ENCODE assay signal across 17 cellular contexts in the genomic region with DNA sequence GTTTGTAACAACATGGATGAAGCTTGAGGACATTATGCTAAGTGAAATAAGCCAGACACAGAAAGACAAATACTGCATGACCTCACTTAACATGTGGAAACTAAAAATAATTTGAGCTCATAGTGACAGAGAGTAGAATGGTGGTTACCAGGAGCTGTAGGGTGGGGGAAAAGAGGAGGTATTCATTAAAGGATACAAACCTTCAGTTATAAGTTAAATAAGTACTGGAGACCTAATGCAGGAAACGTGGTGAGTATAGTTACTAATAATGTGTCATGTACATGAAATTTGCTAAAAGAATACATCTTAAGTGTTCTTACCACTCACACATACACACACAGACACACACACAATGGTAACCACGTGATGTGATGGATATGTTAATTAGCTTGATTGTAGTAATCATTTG.
A peak's percentile ranks its signal among the peaks of the same experiment; 100 is the strongest.
DNase-seq lines count a peak whose midpoint lies in the region; ATAC-seq, FAIRE-seq and TF ChIP-seq lines count a peak whose summit lies in the region.
"Had no signal": no experiment of that assay in that cellular context is flagged by ENCODE, and none has a peak within 500 bp of the region (broad histone marks: within the 10 kb centered on the region; RNA-seq: fewer than 3 reads in every experiment).

No MANE protein-coding gene starts in this region.

- dilution Hi-C loops in endothelial cell of umbilical vein (cut with MboI; ENCODE audit: extremely low pct_ligation_motif_present, low sequenced_read_pairs) = no loop called here

- H3K4me1 ChIP-seq in endothelial cell of umbilical vein (ENCODE audit: control insufficient read depth, extremely low read depth, insufficient read depth, low read length) (peaks cover 5% of the 10 kb centered on the region), mesenchymal stem cell (ENCODE audit: control insufficient read depth, insufficient read depth, low read depth, low read length) (no peaks in the 10 kb centered on the region), small intestine (ENCODE audit: control insufficient read depth in 2 of 2, insufficient read depth in 1 of 2, low read depth in 1 of 2, low read length in 1 of 2) (no peaks in the 10 kb centered on the region)

- no peak overlapping the region for H3K27ac Mint-ChIP-seq in CD4-positive, alpha-beta T cell
- H3K27ac Mint-ChIP-seq: activated naive CD8-positive, alpha-beta T cell treated with anti-CD3 and anti-CD28 coated beads, Interleukin-2, amount 10 ng/mL, durations not matched to agents 7 days and 5 days; stimulated activated naive CD8-positive, alpha-beta T cell treated with anti-CD3 and anti-CD28 coated beads, Interleukin-15, Interleukin-2, amounts not matched to agents 100 ng/mL and 50 ng/mL, for 24 hours had no signal

- no CpG with 5 or more reads among the region's 2 CpGs for WGBS in mesenchymal stem cell
- WGBS in small intestine, 3 donors = 46 to 63% (median 56%) methylated on average over 2 of the region's 2 CpGs
- WGBS in lower leg skin, 2 donors = 50 to 58% methylated on average over 2 of the region's 2 CpGs

- H3K4me2 ChIP-seq in endothelial cell of umbilical vein (ENCODE audit: insufficient read depth, low read length) (peak overlapping the region; percentile 25), mesenchymal stem cell (ENCODE audit: low read length, poor library complexity, severe bottlenecking) (no peak overlapping the region)

- BruUV-seq in endothelial cell of umbilical vein (replicated peaks; lab: Mats Ljungman, UMichigan) = no TSS peak

- H3K23ac ChIP-seq in mesenchymal stem cell (ENCODE audit: low read length in 2 of 2) = no peak overlapping the region

- peak overlapping the region; percentile 40 for H3K27ac ChIP-seq in AG04450 (ENCODE audit: low read depth, low read length)
- peak overlapping the region; percentile 24 for H3K27ac ChIP-seq in endothelial cell of umbilical vein (ENCODE audit: insufficient read depth, low read depth, low read length)
- no peak overlapping the region for H3K27ac ChIP-seq in mesenchymal stem cell (ENCODE audit: low read length, poor library complexity, severe bottlenecking)
- H3K27ac ChIP-seq in small intestine (ENCODE audit: low read depth in 1 of 2, low read length in 1 of 2) = no peak overlapping the region
- H3K27ac ChIP-seq in CD4-positive, alpha-beta T cell (ENCODE audit: low read depth, low read length) = no peak overlapping the region
- H3K27ac ChIP-seq: esophagus muscularis mucosa, neutrophil had no signal

- no peak overlapping the region for H2BK120ac ChIP-seq in mesenchymal stem cell (ENCODE audit: low read depth, low read length)

- no peaks in the 10 kb centered on the region for H3K79me2 ChIP-seq in endothelial cell of umbilical vein (ENCODE audit: control insufficient read depth, insufficient read depth, low read length)

- H3K9ac ChIP-seq in endothelial cell of umbilical vein (replicated peaks; ENCODE audit: extremely low read depth, insufficient read depth, low read length) = no peak overlapping the region
- H3K9ac ChIP-seq in mesenchymal stem cell (ENCODE audit: low read length) = peak overlapping the region; percentile 63

- no peaks in the 10 kb centered on the region for H3K9me3 Mint-ChIP-seq in CD4-positive, alpha-beta T cell

- no peaks in the 10 kb centered on the region for H3K79me1 ChIP-seq in mesenchymal stem cell (replicated peaks; ENCODE audit: low read length, poor library complexity, severe bottlenecking)

- no peak overlapping the region for H4K91ac ChIP-seq in mesenchymal stem cell (ENCODE audit: low read length)

- no peak overlapping the region for H3K18ac ChIP-seq in mesenchymal stem cell (ENCODE audit: low read depth in 1 of 2, low read length in 2 of 2)

- H2AK5ac ChIP-seq in mesenchymal stem cell (ENCODE audit: low read length, severe bottlenecking) = no peak overlapping the region

- H3K14ac ChIP-seq in mesenchymal stem cell (ENCODE audit: low read length in 2 of 2) = no peak overlapping the region

- no peaks in the 10 kb centered on the region for H3K36me3 Mint-ChIP-seq in CD4-positive, alpha-beta T cell (ENCODE audit: low read depth)
- H3K36me3 Mint-ChIP-seq: activated naive CD8-positive, alpha-beta T cell treated with anti-CD3 and anti-CD28 coated beads, Interleukin-2, amount 10 ng/mL, durations not matched to agents 7 days and 5 days had no signal

- no peak overlapping the region for H3K4ac ChIP-seq in mesenchymal stem cell (ENCODE audit: low read depth in 1 of 2, low read length in 2 of 2)

- FAIRE-seq in RCC 7860 (lab: Jason Lieb, UNC) (no peak), endothelial cell of umbilical vein (lab: Jason Lieb, UNC) (no peak), small intestine (lab: Jason Lieb, UNC) (no peak)
- FAIRE-seq: H1 had no signal

- no peaks in the 10 kb centered on the region for H3K9me1 ChIP-seq in endothelial cell of umbilical vein (replicated peaks; ENCODE audit: control insufficient read depth, extremely low read depth, insufficient read depth, low read length)

- no peaks in the 10 kb centered on the region for H4K20me1 ChIP-seq in endothelial cell of umbilical vein (replicated peaks; ENCODE audit: control insufficient read depth, extremely low read depth, insufficient read depth, low read length)

- intact Hi-C loops in endothelial cell of umbilical vein (cut with micrococcal nuclease) (no loop called here), lower leg skin (cut with DNase I; ENCODE audit: low total_unique reads) (no loop called here)
- intact Hi-C loops in CD4-positive, alpha-beta T cell (cut with DNase I, micrococcal nuclease) = no loop called here

- H3K36me3 ChIP-seq in endothelial cell of umbilical vein (ENCODE audit: control insufficient read depth in 2 of 2, extremely low read depth in 1 of 2, insufficient read depth in 2 of 2, low read length in 2 of 2) (no peaks in the 10 kb centered on the region), mesenchymal stem cell (ENCODE audit: control insufficient read depth in 1 of 2, insufficient read depth in 2 of 2, low read depth in 1 of 2, low read length in 2 of 2) (no peaks in the 10 kb centered on the region), small intestine (ENCODE audit: control insufficient read depth in 2 of 2, insufficient read depth in 2 of 2, low read length in 2 of 2) (no peaks in the 10 kb centered on the region)
- H3K36me3 ChIP-seq: esophagus muscularis mucosa, neutrophil had no signal

- H2BK5ac ChIP-seq in mesenchymal stem cell (ENCODE audit: low read depth, low read length, poor library complexity, severe bottlenecking) = no peak overlapping the region

- H3K27me3 ChIP-seq in AG04450 (ENCODE audit: control insufficient read depth, insufficient read depth, low read length) = no peaks in the 10 kb centered on the region
- H3K27me3 ChIP-seq in endothelial cell of umbilical vein (ENCODE audit: control insufficient read depth in 2 of 2, insufficient read depth in 2 of 2, low read length in 2 of 2) = no peaks in the 10 kb centered on the region
- H3K27me3 ChIP-seq in mesenchymal stem cell (ENCODE audit: control insufficient read depth in 1 of 2, insufficient read depth in 1 of 2, low read length in 2 of 2) = no peaks in the 10 kb centered on the region
- H3K27me3 ChIP-seq in small intestine (ENCODE audit: control insufficient read depth in 2 of 2, insufficient read depth in 2 of 2, low read length in 2 of 2) = no peaks in the 10 kb centered on the region
- no peaks in the 10 kb centered on the region for H3K27me3 ChIP-seq in CD4-positive, alpha-beta T cell (ENCODE audit: control insufficient read depth, insufficient read depth, low read length)
- H3K27me3 ChIP-seq: esophagus muscularis mucosa, neutrophil had no signal

- CTCF ChIA-PET in AG04450 (lab: Charles Lee) = interaction anchor here (0.6 to 1.2 kb wide), 5 partner anchors 9 to 344 kb away, joined by 3 to 5 read pairs (median 4); no protein-coding TSS in a partner anchor
- CTCF ChIA-PET in endothelial cell of umbilical vein (lab: Charles Lee) = no interaction called here
- CTCF ChIA-PET in CD4-positive, alpha-beta T cell (lab: Charles Lee) = interaction anchor here (0.7 kb wide), 1 partner anchor 30 kb away, joined by 3 read pairs; no protein-coding TSS in a partner anchor

- H3K4me3 ChIP-seq in AG04450 (ENCODE audit: low read depth, low read length) (no peak overlapping the region), endothelial cell of umbilical vein (replicated peaks in 1 of 3; ENCODE audit: insufficient read depth in 1 of 3, low read depth in 1 of 3, low read length in 3 of 3) (no peak overlapping the region), mesenchymal stem cell (ENCODE audit: insufficient read depth in 1 of 2, low read depth in 1 of 2, low read length in 2 of 2) (peak overlapping the region in 1 of 2 experiments; percentile 9), small intestine (ENCODE audit: low read depth in 1 of 2, low read length in 2 of 2) (no peak overlapping the region), lower leg skin (ENCODE audit: low read depth, poor library complexity, severe bottlenecking) (no peak overlapping the region)
- H3K4me3 ChIP-seq: esophagus muscularis mucosa had no signal

- no peaks in the 10 kb centered on the region for H3K4me1 Mint-ChIP-seq in CD4-positive, alpha-beta T cell (ENCODE audit: low read depth)
- H3K4me1 Mint-ChIP-seq: activated naive CD8-positive, alpha-beta T cell treated with anti-CD3 and anti-CD28 coated beads, Interleukin-2, amount 10 ng/mL, durations not matched to agents 7 days and 5 days had no signal

- no peak overlapping the region for H4K8ac ChIP-seq in mesenchymal stem cell (ENCODE audit: low read length)

- peaks cover 5% of the 10 kb centered on the region for H3K27me3 Mint-ChIP-seq in CD4-positive, alpha-beta T cell

- no peak overlapping the region for H3K4me3 Mint-ChIP-seq in CD4-positive, alpha-beta T cell
- H3K4me3 Mint-ChIP-seq: activated naive CD8-positive, alpha-beta T cell treated with anti-CD3 and anti-CD28 coated beads, Interleukin-2, amount 10 ng/mL, durations not matched to agents 7 days and 5 days; stimulated activated naive CD8-positive, alpha-beta T cell treated with anti-CD3 and anti-CD28 coated beads, Interleukin-15, Interleukin-2, amounts not matched to agents 100 ng/mL and 50 ng/mL, for 24 hours had no signal

- H2AFZ ChIP-seq in endothelial cell of umbilical vein (ENCODE audit: low read depth, low read length) (no peak overlapping the region), mesenchymal stem cell (ENCODE audit: low read depth, low read length) (no peak overlapping the region)

- no peak for ATAC-seq in CD4-positive, alpha-beta T cell (ENCODE audit: poor library complexity)
- no peak for ATAC-seq in GM21528 (IDR thresholded peaks at IDR 0.05; ENCODE audit: low FRiP score, unreplicated experiment)

- H2BK15ac ChIP-seq in mesenchymal stem cell (ENCODE audit: low read depth, poor library complexity, severe bottlenecking) = no peak overlapping the region

- no peak overlapping the region for H2BK12ac ChIP-seq in mesenchymal stem cell (ENCODE audit: low read length in 2 of 2)

- no peak for TF ChIP-seq CTCF in AG04450 (IDR thresholded peaks at IDR 0.05; ENCODE audit: low read depth, low read length)
- no peak for TF ChIP-seq CTCF in endothelial cell of umbilical vein (IDR thresholded peaks at IDR 0.05; ENCODE audit: extremely low read depth in 1 of 2, insufficient read depth in 1 of 2, low read depth in 1 of 2, low read length in 2 of 2)
- TF ChIP-seq CTCF in CD4-positive, alpha-beta T cell (IDR thresholded peaks at IDR 0.05) = no peak
- no peak for TF ChIP-seq CTCF in lower leg skin (IDR thresholded peaks at IDR 0.05)

- H3K9me3 ChIP-seq in AG04450 (ENCODE audit: control insufficient read depth, insufficient read depth, low read length) (no peaks in the 10 kb centered on the region), endothelial cell of umbilical vein (replicated peaks; ENCODE audit: control insufficient read depth, insufficient read depth, low read length) (no peaks in the 10 kb centered on the region), mesenchymal stem cell (ENCODE audit: control insufficient read depth, low read length) (peaks cover 50% of the 10 kb centered on the region), small intestine (ENCODE audit: control insufficient read depth, low read depth) (no peaks in the 10 kb centered on the region)
- no peaks in the 10 kb centered on the region for H3K9me3 ChIP-seq in CD4-positive, alpha-beta T cell (ENCODE audit: control insufficient read depth, low read length)
- H3K9me3 ChIP-seq: neutrophil had no signal

- TF ChIP-seq POLR2A in endothelial cell of umbilical vein (IDR thresholded peaks at IDR 0.05; ENCODE audit: low read depth, low read length) (no peak), lower leg skin (IDR thresholded peaks at IDR 0.05) (no peak)

- peak; percentile 27 for DNase-seq in AG04450 (ENCODE audit: low read depth, low spot score)
- DNase-seq in RCC 7860 (ENCODE audit: low spot score) = peak; percentile 45
- no peak for DNase-seq in endothelial cell of umbilical vein (ENCODE audit: low read depth, low spot score)
- DNase-seq in mesenchymal stem cell = peak; percentile 89
- no peak for DNase-seq in small intestine
- no peak for DNase-seq in CD4-positive, alpha-beta T cell
- DNase-seq in lower leg skin (ENCODE audit: low spot score in 2 of 2) = no peak
- DNase-seq: activated naive CD8-positive, alpha-beta T cell treated with anti-CD3 and anti-CD28 coated beads, Interleukin-2, amount 10 ng/mL, durations not matched to agents 7 days and 5 days; cortex of kidney; Karpas-422; NCI-H146; NCI-H510A had no signal

- POLR2A ChIA-PET in AG04450 (lab: Yijun Ruan, JAX) = interaction anchor here (0.6 to 2.0 kb wide), 6 partner anchors 24 to 1358 kb away, joined by 3 to 16 read pairs (median 4); no protein-coding TSS in a partner anchor
- POLR2A ChIA-PET in endothelial cell of umbilical vein (lab: Charles Lee) = no interaction called here
- POLR2A ChIA-PET in CD4-positive, alpha-beta T cell (lab: Charles Lee) = no interaction called here

Comparison
In these comparisons a context has a peak if more than half of its experiments do, and no peak if none do; other contexts are left out.
1. DNase-seq: peak in AG04450 (single experiment), RCC 7860 (single experiment) and mesenchymal stem cell (single experiment); none in endothelial cell of umbilical vein (single experiment), small intestine (single experiment), CD4-positive, alpha-beta T cell (0 of 10) and lower leg skin (0 of 2).
2. H3K27ac ChIP-seq: peak in AG04450 (single experiment) and endothelial cell of umbilical vein (single experiment); none in mesenchymal stem cell (single experiment), small intestine (0 of 2) and CD4-positive, alpha-beta T cell (single experiment).